In the genomic region with DNA sequence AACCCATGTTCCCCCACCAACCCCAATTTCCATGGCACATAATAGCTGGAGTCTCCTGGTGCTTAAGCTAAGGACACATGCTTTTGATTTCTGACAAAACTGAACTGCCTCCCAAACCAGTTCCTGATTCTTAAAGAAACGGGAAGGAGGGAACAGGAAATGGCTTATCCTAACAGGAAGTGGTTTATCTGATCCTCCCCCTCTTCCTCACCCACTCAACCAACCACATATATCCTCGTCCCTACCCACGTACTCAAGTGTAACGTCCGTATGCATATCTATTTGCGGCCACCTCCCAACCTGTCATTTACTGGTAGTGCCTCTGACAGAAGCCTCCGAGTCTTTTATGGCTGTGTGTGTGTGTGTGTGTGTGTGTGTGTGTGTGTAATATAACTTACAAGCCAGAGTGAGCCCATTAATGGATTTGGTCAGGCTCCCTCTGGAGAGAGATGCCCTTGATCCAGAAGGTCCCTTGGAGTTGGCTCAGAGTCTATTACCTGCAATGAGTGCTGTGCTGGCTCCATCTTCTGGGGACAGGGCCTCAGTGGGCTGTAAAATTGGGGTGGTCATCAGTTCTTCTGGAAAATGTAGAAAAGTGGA, we compare ENCODE assay signal across 8 cellular contexts. TPM values are rescaled to one million over a fixed set of nuclear protein-coding genes. Genes with fewer than 3 reads are reported as not detected.
A peak's percentile ranks its signal among the peaks of the same experiment; 100 is the strongest.
DNase-seq lines count a peak whose midpoint lies in the region; ATAC-seq and TF ChIP-seq lines count a peak whose summit lies in the region.

No MANE protein-coding gene starts in this region.

- H3K9me3 ChIP-seq in mucosa of descending colon, result no peaks in the 10 kb centered on the region

- peaks cover 7% of the 10 kb centered on the region for H3K4me1 ChIP-seq in mucosa of descending colon (ENCODE audit: low read depth)

- no peaks in the 10 kb centered on the region for H3K36me3 ChIP-seq in mucosa of descending colon (ENCODE audit: low read depth)

- ATAC-seq in mucosa of descending colon (peak; percentile 82), GM21717 (IDR thresholded peaks at IDR 0.05; ENCODE audit: unreplicated experiment) (no peak), HG03045 (IDR thresholded peaks at IDR 0.05; ENCODE audit: unreplicated experiment) (no peak)

- no peak overlapping the region for H3K4me3 ChIP-seq in mucosa of descending colon

- DNase-seq in NCI-H1417 (lab: John Stamatoyannopoulos, UW), result peak; percentile 3 to 39 (median 15)
- DNase-seq in NCI-H1417 treated with DMSO at 0.1 percent for 48 hours (lab: John Stamatoyannopoulos, UW), result no peak
- DNase-seq in cerebellar cortex (ENCODE audit: low spot score), result peak; percentile 30
- DNase-seq in mucosa of descending colon, result peak in 1 of 3 donors; percentile 54
- DNase-seq in germinal center (ENCODE audit: low spot score), result no peak

- intact Hi-C loops in mucosa of descending colon (cut with DNase I, micrococcal nuclease), result no loop called here

- TF ChIP-seq CTCF in mucosa of descending colon (IDR thresholded peaks at IDR 0.05), result no peak

TF ChIP-seq in PFSK-1, 5 proteins besides CTCF, POLR2A, EP300 and RAD21:
- TF ChIP-seq, protein P1, sequence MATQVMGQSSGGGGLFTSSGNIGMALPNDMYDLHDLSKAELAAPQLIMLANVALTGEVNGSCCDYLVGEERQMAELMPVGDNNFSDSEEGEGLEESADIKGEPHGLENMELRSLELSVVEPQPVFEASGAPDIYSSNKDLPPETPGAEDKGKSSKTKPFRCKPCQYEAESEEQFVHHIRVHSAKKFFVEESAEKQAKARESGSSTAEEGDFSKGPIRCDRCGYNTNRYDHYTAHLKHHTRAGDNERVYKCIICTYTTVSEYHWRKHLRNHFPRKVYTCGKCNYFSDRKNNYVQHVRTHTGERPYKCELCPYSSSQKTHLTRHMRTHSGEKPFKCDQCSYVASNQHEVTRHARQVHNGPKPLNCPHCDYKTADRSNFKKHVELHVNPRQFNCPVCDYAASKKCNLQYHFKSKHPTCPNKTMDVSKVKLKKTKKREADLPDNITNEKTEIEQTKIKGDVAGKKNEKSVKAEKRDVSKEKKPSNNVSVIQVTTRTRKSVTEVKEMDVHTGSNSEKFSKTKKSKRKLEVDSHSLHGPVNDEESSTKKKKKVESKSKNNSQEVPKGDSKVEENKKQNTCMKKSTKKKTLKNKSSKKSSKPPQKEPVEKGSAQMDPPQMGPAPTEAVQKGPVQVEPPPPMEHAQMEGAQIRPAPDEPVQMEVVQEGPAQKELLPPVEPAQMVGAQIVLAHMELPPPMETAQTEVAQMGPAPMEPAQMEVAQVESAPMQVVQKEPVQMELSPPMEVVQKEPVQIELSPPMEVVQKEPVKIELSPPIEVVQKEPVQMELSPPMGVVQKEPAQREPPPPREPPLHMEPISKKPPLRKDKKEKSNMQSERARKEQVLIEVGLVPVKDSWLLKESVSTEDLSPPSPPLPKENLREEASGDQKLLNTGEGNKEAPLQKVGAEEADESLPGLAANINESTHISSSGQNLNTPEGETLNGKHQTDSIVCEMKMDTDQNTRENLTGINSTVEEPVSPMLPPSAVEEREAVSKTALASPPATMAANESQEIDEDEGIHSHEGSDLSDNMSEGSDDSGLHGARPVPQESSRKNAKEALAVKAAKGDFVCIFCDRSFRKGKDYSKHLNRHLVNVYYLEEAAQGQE (IDR thresholded peaks at IDR 0.05; ENCODE audit: insufficient read depth in 1 of 2, low read depth in 2 of 2, low read length in 2 of 2), result no peak; a peak in 1 of 4 replicates
- peak; percentile 60; the same call in 1 of the 2 replicates for TF ChIP-seq POLR2AphosphoS5 (IDR thresholded peaks at IDR 0.05; ENCODE audit: low read depth, low read length)

RNA-seq across cellular contexts. Expression of gene DAZAP2, which starts 7.7 kb away (rescaled TPM):
- 204 TPM for polyA plus RNA-seq in PFSK-1 (2012; ENCODE audit: insufficient read length, low read depth)
- 100 to 1,000 TPM; 211 to 334 (median 329) TPM for total RNA-seq in mucosa of descending colon

RNA-seq across cellular contexts. Expression of gene SMAGP, which starts 23.9 kb away (rescaled TPM):
- 6.6 TPM for polyA plus RNA-seq in PFSK-1 (2012; ENCODE audit: insufficient read length, low read depth)
- 10 to 100 TPM; 35.0 to 88.6 (median 85.6) TPM for total RNA-seq in mucosa of descending colon

RNA-seq across cellular contexts. Expression of gene POU6F1, which starts 28.5 kb away (rescaled TPM):
- 21.2 TPM for polyA plus RNA-seq in PFSK-1 (2012; ENCODE audit: insufficient read length, low read depth)
- total RNA-seq in mucosa of descending colon, result 10 to 100 TPM in 1 of 3 donors, 1 to 10 TPM in 2; 3.9 to 21.4 (median 5.1) TPM

Comparison
In these comparisons a context has a peak if more than half of its experiments do, and no peak if none do; other contexts are left out.
1. DNase-seq: peak in NCI-H1417 (3 of 3) and cerebellar cortex (single experiment); none in NCI-H1417 treated with DMSO at 0.1 percent for 48 hours (single experiment) and germinal center (single experiment).